31 cellular contexts compared by ENCODE assay signal in the genomic region with DNA sequence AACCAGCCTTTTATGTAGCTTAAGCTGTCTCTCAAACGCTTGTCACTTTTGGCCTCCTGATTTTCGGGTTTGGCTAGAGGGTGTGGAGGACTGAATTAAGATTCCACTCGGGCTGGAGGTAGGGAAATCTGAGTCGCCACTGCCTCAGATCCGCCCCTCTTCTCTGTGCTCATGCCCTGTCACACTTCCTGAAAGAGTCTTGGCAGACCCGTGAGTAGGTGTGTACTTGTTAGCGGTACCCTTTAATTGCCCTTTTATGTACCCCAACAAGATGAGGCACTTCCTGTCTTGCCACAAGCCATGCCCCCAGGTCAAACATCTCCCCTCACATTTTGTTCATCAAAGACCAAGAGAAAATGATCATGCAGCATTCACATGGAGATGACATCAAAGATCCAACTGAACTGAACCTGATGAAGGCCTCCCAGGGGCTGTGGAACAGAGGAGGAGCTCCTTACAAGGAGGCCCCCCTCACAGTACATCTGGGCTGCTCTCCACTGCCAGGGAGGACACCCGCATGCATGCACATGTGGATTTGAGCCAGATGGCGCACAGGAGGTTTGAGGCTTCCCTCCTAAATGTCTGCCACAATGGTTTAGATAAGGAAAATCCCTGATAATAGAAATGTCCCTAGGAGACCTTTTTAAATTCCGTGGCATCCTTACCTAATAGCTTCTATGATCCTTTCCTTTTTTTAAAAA.
A peak's percentile ranks its signal among the peaks of the same experiment; 100 is the strongest.
DNase-seq lines count a peak whose midpoint lies in the region; ATAC-seq, FAIRE-seq and TF ChIP-seq lines count a peak whose summit lies in the region.
"Had no signal": no experiment of that assay in that cellular context is flagged by ENCODE, and none has a peak within 500 bp of the region (broad histone marks: within the 10 kb centered on the region; RNA-seq: fewer than 3 reads in every experiment).

No MANE protein-coding gene starts in this region.

- CTCF ChIA-PET in activated CD8-positive, alpha-beta T cell treated with anti-CD3 and anti-CD28 coated beads for 36 hours (lab: Charles Lee), result no interaction called here
- CTCF ChIA-PET in activated CD8-positive, alpha-beta T cell treated with anti-CD3 and anti-CD28 coated beads, Interleukin-2, amount 10 ng/mL, durations not matched to agents 7 days and 5 days (lab: Charles Lee), result interaction anchor here (1.2 kb wide), 1 partner anchor 38 kb away, joined by 6 read pairs; no protein-coding TSS in a partner anchor

- H3K4me3 ChIP-seq in mesendoderm (ENCODE audit: low read length) (no peak overlapping the region), lower lobe of right lung (no peak overlapping the region), uterus (no peak overlapping the region)
- H3K4me3 ChIP-seq: ascending aorta, coronary artery, esophagus muscularis mucosa, lung, SJCRH30, suprapubic skin, upper lobe of right lung had no signal

- no CpG with 5 or more reads among the region's 10 CpGs for WGBS in mesendoderm (ENCODE audit: extremely low coverage, insufficient coverage, low lambda C conversion rate)

- no peaks in the 10 kb centered on the region for H3K79me1 ChIP-seq in mesendoderm (ENCODE audit: low read length)

- H2AK5ac ChIP-seq in mesendoderm (ENCODE audit: low read length), result no peak overlapping the region

- DNase-seq in activated CD8-positive, alpha-beta T cell treated with anti-CD3 and anti-CD28 coated beads for 36 hours, result no peak
- no peak for DNase-seq in activated CD8-positive, alpha-beta T cell treated with anti-CD3 and anti-CD28 coated beads, Interleukin-2, amount 10 ng/mL, durations not matched to agents 7 days and 5 days
- DNase-seq in HTR-8/SVneo (ENCODE audit: insufficient read length, low spot score) (peak; percentile 51), SW480 (ENCODE audit: low spot score) (peak; percentile 63), mesendoderm (peak; percentile 96), lower lobe of right lung (no peak), medulla oblongata (ENCODE audit: extremely low spot score) (no peak), uterus (no peak)
- DNase-seq: activated CD4-positive, alpha-beta T cell treated with anti-CD3 and anti-CD28 coated beads for 48 hours; DMS79 treated with DMSO at 0.1 percent for 48 hours; effector memory CD8-positive, alpha-beta T cell; foreskin keratinocyte; H9; NCI-H1417 treated with DMSO at 0.1 percent for 48 hours; NCI-H446; NCI-H774; nephron progenitor cell; SJCRH30; stimulated activated naive B cell treated with anti-CD40 and anti-IgM and Interleukin-4, amounts not matched to agents 10 μg/mL and 1 μg/mL and 100 μg/mL, for 72 hours; T-cell; upper lobe of right lung had no signal

- H3K4ac ChIP-seq in mesendoderm (ENCODE audit: low read depth, low read length), result peak overlapping the region; percentile 22

- no peaks in the 10 kb centered on the region for H3K36me3 Mint-ChIP-seq in activated CD8-positive, alpha-beta T cell treated with anti-CD3 and anti-CD28 coated beads for 36 hours (ENCODE audit: low read depth)
- H3K36me3 Mint-ChIP-seq in activated CD8-positive, alpha-beta T cell treated with anti-CD3 and anti-CD28 coated beads, Interleukin-2, amount 10 ng/mL, durations not matched to agents 7 days and 5 days (ENCODE audit: low read depth), result no peaks in the 10 kb centered on the region
- H3K36me3 Mint-ChIP-seq: activated naive CD4-positive, alpha-beta T cell treated with anti-CD3 and anti-CD28 coated beads, Interleukin-2, amount 50 U/mL, for 72 hours; stimulated activated naive B cell treated with anti-CD40 and anti-IgM and Interleukin-4, amounts not matched to agents 10 μg/mL and 1 μg/mL and 100 μg/mL, for 72 hours; T-cell had no signal

- peak overlapping the region; percentile 47 for H4K5ac ChIP-seq in mesendoderm (ENCODE audit: low read length)

- peak overlapping the region; percentile 42 for H3K27ac ChIP-seq in mesendoderm (ENCODE audit: low read depth, low read length)
- H3K27ac ChIP-seq in lower lobe of right lung, result no peak overlapping the region
- no peak overlapping the region for H3K27ac ChIP-seq in uterus
- H3K27ac ChIP-seq: ascending aorta, coronary artery, esophagus muscularis mucosa, foreskin keratinocyte, KMS-11, SJCRH30, suprapubic skin, upper lobe of right lung had no signal

- no peak overlapping the region for H3K4me3 Mint-ChIP-seq in activated CD8-positive, alpha-beta T cell treated with anti-CD3 and anti-CD28 coated beads for 36 hours
- no peak overlapping the region for H3K4me3 Mint-ChIP-seq in activated CD8-positive, alpha-beta T cell treated with anti-CD3 and anti-CD28 coated beads, Interleukin-2, amount 10 ng/mL, durations not matched to agents 7 days and 5 days
- H3K4me3 Mint-ChIP-seq: effector memory CD8-positive, alpha-beta T cell; H9; nephron progenitor cell; stimulated activated naive B cell treated with anti-CD40 and anti-IgM and Interleukin-4, amounts not matched to agents 10 μg/mL and 1 μg/mL and 100 μg/mL, for 72 hours; T-cell had no signal

- peak overlapping the region; percentile 59 for H3K23ac ChIP-seq in mesendoderm (ENCODE audit: low read length)

- H3K9ac ChIP-seq in mesendoderm (ENCODE audit: low read length), result peak overlapping the region; percentile 12
- H3K9ac ChIP-seq: KMS-11 had no signal

- H3K27me3 ChIP-seq in mesendoderm (ENCODE audit: insufficient read depth, low read length, poor library complexity) (no peaks in the 10 kb centered on the region), lower lobe of right lung (ENCODE audit: low read depth) (no peaks in the 10 kb centered on the region), uterus (no peaks in the 10 kb centered on the region)
- H3K27me3 ChIP-seq: ascending aorta, esophagus muscularis mucosa, foreskin keratinocyte, SJCRH30, suprapubic skin, upper lobe of right lung had no signal

- POLR2A ChIA-PET in activated CD8-positive, alpha-beta T cell treated with anti-CD3 and anti-CD28 coated beads for 36 hours (lab: Charles Lee), result no interaction called here
- POLR2A ChIA-PET in activated CD8-positive, alpha-beta T cell treated with anti-CD3 and anti-CD28 coated beads, Interleukin-2, amount 10 ng/mL, durations not matched to agents 7 days and 5 days (lab: Charles Lee), result no interaction called here

- H2BK5ac ChIP-seq in mesendoderm (ENCODE audit: low read length), result peak overlapping the region; percentile 96

- peak overlapping the region; percentile 5 for H2BK120ac ChIP-seq in mesendoderm (ENCODE audit: low read depth, low read length)

- H3K4me1 ChIP-seq in mesendoderm (ENCODE audit: control insufficient read depth, low read depth, low read length), result peaks cover 22% of the 10 kb centered on the region
- no peaks in the 10 kb centered on the region for H3K4me1 ChIP-seq in lower lobe of right lung
- no peaks in the 10 kb centered on the region for H3K4me1 ChIP-seq in uterus
- H3K4me1 ChIP-seq: ascending aorta, esophagus muscularis mucosa, upper lobe of right lung had no signal

- no peak overlapping the region for H4K8ac ChIP-seq in mesendoderm (ENCODE audit: low read depth, low read length)

- H3K18ac ChIP-seq in mesendoderm (ENCODE audit: low read length), result peak overlapping the region; percentile 22

- peak overlapping the region; percentile 68 for H3K56ac ChIP-seq in mesendoderm (ENCODE audit: low read length)

- H3K27me3 Mint-ChIP-seq in activated CD8-positive, alpha-beta T cell treated with anti-CD3 and anti-CD28 coated beads for 36 hours, result peaks cover 2% of the 10 kb centered on the region
- peaks cover 4% of the 10 kb centered on the region for H3K27me3 Mint-ChIP-seq in activated CD8-positive, alpha-beta T cell treated with anti-CD3 and anti-CD28 coated beads, Interleukin-2, amount 10 ng/mL, durations not matched to agents 7 days and 5 days (ENCODE audit: low read depth)

- no peaks in the 10 kb centered on the region for H3K9me3 ChIP-seq in lower lobe of right lung
- no peaks in the 10 kb centered on the region for H3K9me3 ChIP-seq in uterus
- H3K9me3 ChIP-seq: ascending aorta, esophagus muscularis mucosa, SJCRH30, suprapubic skin, upper lobe of right lung had no signal

- no peak for TF ChIP-seq POLR2A in uterus (IDR thresholded peaks at IDR 0.05)

- no peak overlapping the region for H2BK15ac ChIP-seq in mesendoderm (replicated peaks; ENCODE audit: low read depth)

- H3K9me3 Mint-ChIP-seq in activated CD8-positive, alpha-beta T cell treated with anti-CD3 and anti-CD28 coated beads for 36 hours, result no peaks in the 10 kb centered on the region
- H3K9me3 Mint-ChIP-seq in activated CD8-positive, alpha-beta T cell treated with anti-CD3 and anti-CD28 coated beads, Interleukin-2, amount 10 ng/mL, durations not matched to agents 7 days and 5 days (ENCODE audit: insufficient read depth), result no peaks in the 10 kb centered on the region
- H3K9me3 Mint-ChIP-seq: activated naive CD4-positive, alpha-beta T cell treated with anti-CD3 and anti-CD28 coated beads, Interleukin-2, amount 50 U/mL, for 72 hours; effector memory CD8-positive, alpha-beta T cell; H9; nephron progenitor cell; T-cell had no signal

- intact Hi-C loops in activated CD8-positive, alpha-beta T cell treated with anti-CD3 and anti-CD28 coated beads for 36 hours (cut with micrococcal nuclease), result no loop called here
- intact Hi-C loops in lower lobe of right lung (cut with DNase I) (no loop called here), uterus (cut with DNase I; ENCODE audit: low total_unique reads) (no loop called here)

- peak; percentile 92 for FAIRE-seq in HTR-8/SVneo (lab: Jason Lieb, UNC)
- FAIRE-seq: A204.1, GM18507, RCC 7860 had no signal

- TF ChIP-seq CTCF in activated CD8-positive, alpha-beta T cell treated with anti-CD3 and anti-CD28 coated beads for 36 hours (IDR thresholded peaks at IDR 0.05), result no peak
- TF ChIP-seq CTCF in lower lobe of right lung (IDR thresholded peaks at IDR 0.05) (no peak), uterus (IDR thresholded peaks at IDR 0.05) (no peak)

- H3K36me3 ChIP-seq in mesendoderm (ENCODE audit: control insufficient read depth, insufficient read depth, low read length) (no peaks in the 10 kb centered on the region), lower lobe of right lung (no peaks in the 10 kb centered on the region), uterus (no peaks in the 10 kb centered on the region)
- H3K36me3 ChIP-seq: ascending aorta, esophagus muscularis mucosa, SJCRH30, suprapubic skin, upper lobe of right lung had no signal

- H3K79me2 ChIP-seq in mesendoderm (ENCODE audit: control insufficient read depth, insufficient read depth, low read length), result no peaks in the 10 kb centered on the region

- peak; percentile 27 for ATAC-seq in activated CD8-positive, alpha-beta T cell treated with anti-CD3 and anti-CD28 coated beads for 36 hours
- ATAC-seq in activated CD8-positive, alpha-beta T cell treated with anti-CD3 and anti-CD28 coated beads, Interleukin-2, amount 10 ng/mL, durations not matched to agents 7 days and 5 days, result no peak
- no peak for ATAC-seq in lower lobe of right lung
- ATAC-seq: activated naive CD4-positive, alpha-beta T cell treated with anti-CD3 and anti-CD28 coated beads, Interleukin-2, amount 50 U/mL, for 72 hours; effector memory CD8-positive, alpha-beta T cell; foreskin keratinocyte; stimulated activated naive B cell treated with anti-CD40 and anti-IgM and Interleukin-4, amounts not matched to agents 10 μg/mL and 1 μg/mL and 100 μg/mL, for 72 hours; T-cell; upper lobe of right lung had no signal

- H3K27ac Mint-ChIP-seq in activated CD8-positive, alpha-beta T cell treated with anti-CD3 and anti-CD28 coated beads for 36 hours, result no peak overlapping the region
- H3K27ac Mint-ChIP-seq in activated CD8-positive, alpha-beta T cell treated with anti-CD3 and anti-CD28 coated beads, Interleukin-2, amount 10 ng/mL, durations not matched to agents 7 days and 5 days, result no peak overlapping the region
- H3K27ac Mint-ChIP-seq: activated naive CD4-positive, alpha-beta T cell treated with anti-CD3 and anti-CD28 coated beads, Interleukin-2, amount 50 U/mL, for 72 hours; effector memory CD8-positive, alpha-beta T cell; nephron progenitor cell; stimulated activated naive B cell treated with anti-CD40 and anti-IgM and Interleukin-4, amounts not matched to agents 10 μg/mL and 1 μg/mL and 100 μg/mL, for 72 hours; T-cell had no signal

- no peak overlapping the region for H3K4me2 ChIP-seq in mesendoderm (ENCODE audit: low read length)
- H3K4me2 ChIP-seq: KMS-11 had no signal

- no peaks in the 10 kb centered on the region for H3K4me1 Mint-ChIP-seq in activated CD8-positive, alpha-beta T cell treated with anti-CD3 and anti-CD28 coated beads for 36 hours (ENCODE audit: low read depth)
- no peaks in the 10 kb centered on the region for H3K4me1 Mint-ChIP-seq in activated CD8-positive, alpha-beta T cell treated with anti-CD3 and anti-CD28 coated beads, Interleukin-2, amount 10 ng/mL, durations not matched to agents 7 days and 5 days (ENCODE audit: low read depth)
- H3K4me1 Mint-ChIP-seq: stimulated activated naive B cell treated with anti-CD40 and anti-IgM and Interleukin-4, amounts not matched to agents 10 μg/mL and 1 μg/mL and 100 μg/mL, for 72 hours; T-cell had no signal

Comparison
In these comparisons a context has a peak if more than half of its experiments do, and no peak if none do; other contexts are left out.
1. DNase-seq: peak in HTR-8/SVneo (single experiment), SW480 (single experiment) and mesendoderm (single experiment); none in activated CD8-positive, alpha-beta T cell treated with anti-CD3 and anti-CD28 coated beads for 36 hours (single experiment), activated CD8-positive, alpha-beta T cell treated with anti-CD3 and anti-CD28 coated beads, Interleukin-2, amount 10 ng/mL, durations not matched to agents 7 days and 5 days (single experiment), lower lobe of right lung (single experiment), medulla oblongata (single experiment) and uterus (0 of 2).